ENCODE assay signal across 19 cellular contexts in the genomic region with DNA sequence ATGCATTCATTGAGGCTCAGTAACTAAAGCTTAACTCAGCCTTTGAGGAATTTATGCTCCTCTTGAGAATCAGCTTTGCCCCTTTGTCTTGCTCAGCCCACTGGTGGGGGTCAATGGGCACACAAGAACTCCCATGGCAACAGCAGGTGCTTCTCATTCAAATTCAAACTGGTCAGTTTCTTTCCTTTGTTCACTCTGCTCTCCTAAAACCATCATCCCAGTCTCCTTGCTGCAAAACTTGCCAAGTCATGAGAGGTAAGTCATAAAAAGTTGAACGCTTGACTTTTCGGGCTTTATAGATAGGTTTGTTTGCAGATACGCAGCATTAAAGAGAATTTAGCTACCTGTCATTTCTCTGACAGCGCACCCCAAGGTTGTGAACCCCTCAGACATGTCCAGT.
A peak's percentile ranks its signal among the peaks of the same experiment; 100 is the strongest.
DNase-seq lines count a peak whose midpoint lies in the region; ATAC-seq, FAIRE-seq and TF ChIP-seq lines count a peak whose summit lies in the region.
"Had no signal": no experiment of that assay in that cellular context is flagged by ENCODE, and none has a peak within 500 bp of the region (broad histone marks: within the 10 kb centered on the region; RNA-seq: fewer than 3 reads in every experiment).

No MANE protein-coding gene starts in this region.

- H3K9me3 Mint-ChIP-seq in astrocyte (ENCODE audit: unreplicated experiment), result peaks cover 6% of the 10 kb centered on the region
- peaks cover 9% of the 10 kb centered on the region for H3K9me3 Mint-ChIP-seq in neural progenitor cell
- H3K9me3 Mint-ChIP-seq: CD8-positive, alpha-beta T cell had no signal

- H3K27me3 Mint-ChIP-seq in astrocyte (ENCODE audit: low read depth, unreplicated experiment) (no peaks in the 10 kb centered on the region), neural progenitor cell (ENCODE audit: insufficient read depth, low read depth) (no peaks in the 10 kb centered on the region)

- TF ChIP-seq EP300 in esophagus muscularis mucosa (IDR thresholded peaks at IDR 0.05), result no peak

- H3K36me3 ChIP-seq in HUES48 (ENCODE audit: control insufficient read depth, insufficient read depth, low read length) (no peaks in the 10 kb centered on the region), astrocyte (ENCODE audit: insufficient read depth, low read length) (no peaks in the 10 kb centered on the region), neural progenitor cell (no peaks in the 10 kb centered on the region), esophagus muscularis mucosa (no peaks in the 10 kb centered on the region)

- intact Hi-C loops in esophagus muscularis mucosa (cut with DNase I), result no loop called here

- H3K27ac Mint-ChIP-seq in astrocyte (ENCODE audit: unreplicated experiment), result no peak overlapping the region
- H3K27ac Mint-ChIP-seq in neural progenitor cell, result peak overlapping the region; percentile 85
- H3K27ac Mint-ChIP-seq: CD8-positive, alpha-beta T cell; IgD-negative memory B cell had no signal

- H2AFZ ChIP-seq in astrocyte (ENCODE audit: low read depth, low read length), result no peak overlapping the region
- peak overlapping the region; percentile 35 for H2AFZ ChIP-seq in neural progenitor cell (replicated peaks)

- H3K4me2 ChIP-seq in astrocyte (ENCODE audit: low read length) (peak overlapping the region; percentile 15), neural progenitor cell (peak overlapping the region; percentile 89)

- H3K36me3 Mint-ChIP-seq in astrocyte (ENCODE audit: low read depth, unreplicated experiment), result peaks cover 2% of the 10 kb centered on the region
- no peaks in the 10 kb centered on the region for H3K36me3 Mint-ChIP-seq in neural progenitor cell
- H3K36me3 Mint-ChIP-seq: CD8-positive, alpha-beta T cell; IgD-negative memory B cell had no signal

- 69% methylated on average over 4 of the region's 4 CpGs for WGBS in esophagus muscularis mucosa

- peak overlapping the region; percentile 37 for H3K4me3 ChIP-seq in HUES48 (ENCODE audit: low read depth, low read length)
- no peak overlapping the region for H3K4me3 ChIP-seq in astrocyte (ENCODE audit: insufficient read depth, low read depth, low read length)
- peak overlapping the region; percentile 34 for H3K4me3 ChIP-seq in neural progenitor cell
- no peak overlapping the region for H3K4me3 ChIP-seq in esophagus muscularis mucosa
- H3K4me3 ChIP-seq: SK-N-MC had no signal

- H3K27ac ChIP-seq in HUES48 (ENCODE audit: low read depth, low read length), result peak overlapping the region; percentile 84
- no peak overlapping the region for H3K27ac ChIP-seq in astrocyte (ENCODE audit: low read depth, low read length)
- H3K27ac ChIP-seq in neural progenitor cell, result peak overlapping the region; percentile 72
- no peak overlapping the region for H3K27ac ChIP-seq in esophagus muscularis mucosa (replicated peaks in 1 of 4)
- H3K27ac ChIP-seq: SK-N-MC had no signal

- H3K4me3 Mint-ChIP-seq in astrocyte (ENCODE audit: unreplicated experiment) (no peak overlapping the region), neural progenitor cell (peak overlapping the region; percentile 77)
- H3K4me3 Mint-ChIP-seq: CD8-positive, alpha-beta T cell; IgD-negative memory B cell had no signal

- TF ChIP-seq CTCF in astrocyte (IDR thresholded peaks at IDR 0.05; ENCODE audit: insufficient read depth, low read depth, low read length) (no peak), neural progenitor cell (IDR thresholded peaks at IDR 0.05) (no peak), esophagus muscularis mucosa (IDR thresholded peaks at IDR 0.05) (no peak)

- peaks cover 42% of the 10 kb centered on the region for H3K4me1 ChIP-seq in HUES48 (ENCODE audit: control insufficient read depth, insufficient read depth, low read length)
- no peaks in the 10 kb centered on the region for H3K4me1 ChIP-seq in astrocyte (ENCODE audit: insufficient read depth, low read length)
- peaks cover 48% of the 10 kb centered on the region for H3K4me1 ChIP-seq in neural progenitor cell
- H3K4me1 ChIP-seq in esophagus muscularis mucosa, result peaks cover 0 to 13% (median 7%) of the 10 kb centered on the region in 4 donors

- H3K9me3 ChIP-seq in HUES48 (ENCODE audit: control insufficient read depth, insufficient read depth, low read length) (no peaks in the 10 kb centered on the region), astrocyte (ENCODE audit: insufficient read depth, low read depth, low read length) (no peaks in the 10 kb centered on the region), neural progenitor cell (ENCODE audit: low read depth) (no peaks in the 10 kb centered on the region), esophagus muscularis mucosa (no peaks in the 10 kb centered on the region)

- peaks cover 31% of the 10 kb centered on the region for H3K4me1 Mint-ChIP-seq in astrocyte (ENCODE audit: low read depth, unreplicated experiment)
- peaks cover 44% of the 10 kb centered on the region for H3K4me1 Mint-ChIP-seq in neural progenitor cell
- H3K4me1 Mint-ChIP-seq: IgD-negative memory B cell had no signal

- H3K9ac ChIP-seq in HUES48 (ENCODE audit: low read depth, low read length), result peak overlapping the region; percentile 59; the same call in 1 of the 2 replicates
- H3K9ac ChIP-seq in astrocyte (ENCODE audit: low read length), result no peak overlapping the region
- no peak overlapping the region for H3K9ac ChIP-seq in neural progenitor cell

- TF ChIP-seq POLR2A in esophagus muscularis mucosa (IDR thresholded peaks at IDR 0.05; ENCODE audit: low read depth), result no peak

- H4K20me1 ChIP-seq in astrocyte (ENCODE audit: insufficient read depth, low read length), result no peaks in the 10 kb centered on the region
- peaks cover 5% of the 10 kb centered on the region for H4K20me1 ChIP-seq in neural progenitor cell (ENCODE audit: low read depth)

- ATAC-seq in HG03045 (IDR thresholded peaks at IDR 0.05; ENCODE audit: unreplicated experiment), result no peak
- ATAC-seq: CD8-positive, alpha-beta T cell; Panc1; Right ventricle myocardium inferior had no signal

- DNase-seq in astrocyte (ENCODE audit: low read depth), result no peak
- peak; percentile 30 for DNase-seq in iPS DF 4.7 (ENCODE audit: extremely low read depth, low spot score)
- DNase-seq in neural progenitor cell (ENCODE audit: low spot score), result peak; percentile 76
- DNase-seq in OCI-M1 (lab: John Stamatoyannopoulos, UW), result no peak
- no peak for DNase-seq in esophagus muscularis mucosa (ENCODE audit: extremely low spot score)
- DNase-seq: CD8-positive, alpha-beta T cell; DMS79 treated with DMSO at 0.1 percent for 48 hours; GF-D8; MV-4-11; NCI-H1436; NCI-H2081 treated with DMSO at 0.1 percent for 48 hours; NCI-H526 had no signal

- peaks cover 21% of the 10 kb centered on the region for H3F3A ChIP-seq in neural progenitor cell (ENCODE audit: low read depth)

- FAIRE-seq in astrocyte (lab: Jason Lieb, UNC), result no peak
- FAIRE-seq: D721Med had no signal

- H3K27me3 ChIP-seq in HUES48 (ENCODE audit: control insufficient read depth, insufficient read depth, low read length) (no peaks in the 10 kb centered on the region), astrocyte (ENCODE audit: insufficient read depth, low read length) (no peaks in the 10 kb centered on the region), neural progenitor cell (no peaks in the 10 kb centered on the region), esophagus muscularis mucosa (peaks cover 0 to 6% (median 0%) of the 10 kb centered on the region in 4 donors)

- no peaks in the 10 kb centered on the region for H3K79me2 ChIP-seq in astrocyte (ENCODE audit: insufficient read depth, low read length)
- no peaks in the 10 kb centered on the region for H3K79me2 ChIP-seq in neural progenitor cell (ENCODE audit: low read depth)

Comparison
In these comparisons a context has a peak if more than half of its experiments do, and no peak if none do; other contexts are left out.
1. H3K27ac ChIP-seq: peak in HUES48 (single experiment) and neural progenitor cell (single experiment); none in astrocyte (single experiment) and esophagus muscularis mucosa (0 of 4).
2. H3K4me3 ChIP-seq: peak in HUES48 (single experiment) and neural progenitor cell (single experiment); none in astrocyte (single experiment) and esophagus muscularis mucosa (0 of 4).
3. DNase-seq: peak in iPS DF 4.7 (single experiment) and neural progenitor cell (single experiment); none in astrocyte (single experiment), OCI-M1 (single experiment) and esophagus muscularis mucosa (single experiment).